In the genomic region with DNA sequence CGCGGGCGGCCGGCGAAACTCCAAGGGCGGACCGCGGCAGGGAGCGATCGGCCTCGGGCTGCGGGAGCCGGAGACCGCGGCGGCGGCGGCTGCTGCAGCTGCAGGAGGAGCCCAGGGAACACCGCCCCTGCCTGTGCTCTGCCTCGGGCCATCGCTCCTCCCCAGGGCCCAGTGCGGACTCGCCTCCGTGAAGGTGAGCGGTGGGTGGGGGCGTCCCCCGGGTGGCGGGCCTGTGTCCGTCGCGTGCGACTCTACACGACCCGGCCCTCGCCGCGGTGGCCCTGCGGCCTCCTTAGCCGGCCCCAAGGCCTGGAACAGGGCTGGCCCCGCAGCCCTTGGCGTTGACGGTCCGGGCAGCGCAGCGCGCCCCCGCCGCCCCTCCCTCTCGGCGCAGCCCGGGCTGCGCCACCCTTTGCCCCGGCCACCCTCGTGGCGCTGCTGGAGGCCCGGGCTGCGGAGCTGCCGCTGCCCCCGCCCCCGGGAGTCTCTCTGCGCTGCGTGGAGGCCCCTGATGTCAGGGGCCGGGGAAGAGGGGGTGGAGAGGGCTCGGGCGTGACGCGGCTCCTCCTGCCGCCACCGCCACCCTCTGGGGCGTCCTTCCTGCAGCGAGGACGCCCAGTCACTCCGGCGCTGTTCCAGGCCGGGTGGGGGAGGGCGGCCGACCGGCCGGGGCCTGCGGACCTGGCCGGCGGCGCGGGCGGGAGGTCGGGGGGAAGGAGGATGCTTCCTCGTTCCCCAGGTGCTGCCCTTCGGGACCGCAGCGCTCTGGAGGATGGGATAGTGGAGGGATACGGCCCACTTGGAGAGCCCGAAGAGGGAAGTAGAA, we compare ENCODE assay signal across 8 cellular contexts.
DNase-seq lines count a peak whose midpoint lies in the region; ATAC-seq lines count a peak whose summit lies in the region.

No MANE protein-coding gene starts in this region.

- DNase-seq in D341Med (ENCODE audit: low spot score) (peak; percentile 86), HuH-7.5 (ENCODE audit: low spot score) (peak; percentile 59), UCSD-AML1 (lab: John Stamatoyannopoulos, UW; ENCODE audit: unreplicated experiment) (peak; percentile 67), T47D (ENCODE audit: low read depth in 1 of 2, low spot score in 1 of 2) (peak; percentile 63 to 73), islet precursor cell (peak; percentile 78), NCI-H1048 (lab: John Stamatoyannopoulos, UW) (no peak)
- DNase-seq in stimulated activated CD4-positive, alpha-beta T cell treated with anti-CD3 and anti-CD28 coated beads, Interleukin-15, amount 100 ng/mL, for 24 hours: peak; percentile 73

- in situ Hi-C loops in T47D (cut with HindIII; ENCODE audit: low pct_unique_long_range_greater_than_20kb, low sequenced_read_pairs): no loop called here

- peak; percentile 48 for ATAC-seq in GM21447 (IDR thresholded peaks at IDR 0.05; ENCODE audit: unreplicated experiment)
